Comparison of ENCODE assay signal across 26 cellular contexts in the genomic region with DNA sequence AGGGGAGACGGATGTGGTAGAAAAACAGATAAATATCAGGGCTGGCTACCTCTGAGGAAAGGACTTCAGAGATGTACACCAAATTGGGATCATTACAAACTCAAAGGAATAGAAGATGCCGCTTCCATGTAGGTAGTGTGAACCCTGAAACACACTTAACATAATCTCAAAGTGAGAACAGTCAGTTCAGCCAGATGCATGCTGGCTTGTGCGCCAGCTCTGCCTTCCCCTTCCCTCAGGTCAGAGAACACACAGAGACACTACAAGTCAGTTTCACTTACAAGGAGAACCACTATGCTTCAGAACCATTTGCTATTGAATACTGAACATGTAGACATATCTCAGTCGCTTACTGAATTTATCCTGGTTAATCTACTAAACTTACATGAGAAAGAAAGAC.
"Had no signal": no experiment of that assay in that cellular context is flagged by ENCODE, and none has a peak within 500 bp of the region (broad histone marks: within the 10 kb centered on the region; RNA-seq: fewer than 3 reads in every experiment).

No MANE protein-coding gene starts in this region.

- H3K27me3 ChIP-seq: hepatocyte, neural progenitor cell, neutrophil, suprapubic skin, tibial nerve, vagina had no signal

- H3K9me3 ChIP-seq: neutrophil, psoas muscle, suprapubic skin, vagina had no signal

- H3K27me3 Mint-ChIP-seq: type B pancreatic cell had no signal

- H3K4me3 ChIP-seq: hepatocyte, lung, neural progenitor cell, psoas muscle, skin epidermis, suprapubic skin, tibial nerve, vagina had no signal

- H3K9me3 Mint-ChIP-seq: natural killer cell, type B pancreatic cell had no signal

- DNase-seq: islet precursor cell; mesendoderm; naive B cell; natural killer cell; nephron progenitor cell; occipital lobe; psoas muscle; stimulated activated CD4-positive, alpha-beta T cell treated with anti-CD3 and anti-CD28 coated beads, Interleukin-12 subunit alpha, Interleukin-12 subunit beta, amount 100 ng/mL, for 4 hours; stimulated activated CD4-positive, alpha-beta T cell treated with anti-CD3 and anti-CD28 coated beads, Interleukin-15, amount 100 ng/mL, for 24 hours; stimulated activated CD4-positive, alpha-beta T cell treated with anti-CD3 and anti-CD28 coated beads, Interleukin-2, amount 100 ng/mL, for 24 hours; stimulated activated CD4-positive, alpha-beta T cell treated with anti-CD3 and anti-CD28 coated beads, Interleukin-4, amount 100 ng/mL, for 1 hour; stimulated activated naive B cell treated with anti-CD40 and anti-IgM and Interleukin-4, amounts not matched to agents 10 μg/mL and 1 μg/mL and 100 μg/mL, for 72 hours; stimulated activated naive CD8-positive, alpha-beta T cell treated with anti-CD3 and anti-CD28 coated beads, Interleukin-15, Interleukin-2, amounts not matched to agents 100 U/mL and 50 U/mL, for 24 hours had no signal

- ATAC-seq: left lobe of liver; natural killer cell; psoas muscle; sciatic nerve; stimulated activated naive B cell treated with anti-CD40 and anti-IgM and Interleukin-4, amounts not matched to agents 10 μg/mL and 1 μg/mL and 100 μg/mL, for 72 hours; stimulated activated naive CD8-positive, alpha-beta T cell treated with anti-CD3 and anti-CD28 coated beads, Interleukin-15, Interleukin-2, amounts not matched to agents 100 U/mL and 50 U/mL, for 24 hours had no signal

- H3K4me1 Mint-ChIP-seq: naive B cell; natural killer cell; stimulated activated naive B cell treated with anti-CD40 and anti-IgM and Interleukin-4, amounts not matched to agents 10 μg/mL and 1 μg/mL and 100 μg/mL, for 72 hours had no signal

- H3K4me1 ChIP-seq: parathyroid adenoma, psoas muscle, vagina had no signal

- H3K4me3 Mint-ChIP-seq: mesothelial cell of epicardium; naive B cell; natural killer cell; nephron progenitor cell; neural progenitor cell; stimulated activated naive B cell treated with anti-CD40 and anti-IgM and Interleukin-4, amounts not matched to agents 10 μg/mL and 1 μg/mL and 100 μg/mL, for 72 hours; type B pancreatic cell had no signal

- H3K4me2 ChIP-seq: hepatocyte, neural progenitor cell had no signal

- H3K36me3 ChIP-seq: neural progenitor cell, neutrophil, suprapubic skin, vagina had no signal

- H3K27ac Mint-ChIP-seq: mesothelial cell of epicardium; naive B cell; natural killer cell; nephron progenitor cell; neural progenitor cell; stimulated activated naive B cell treated with anti-CD40 and anti-IgM and Interleukin-4, amounts not matched to agents 10 μg/mL and 1 μg/mL and 100 μg/mL, for 72 hours; type B pancreatic cell had no signal

- H3K27ac ChIP-seq: hepatocyte, neural progenitor cell, neutrophil, parathyroid adenoma, psoas muscle, skin epidermis, suprapubic skin, tibial nerve, vagina had no signal
